ENCODE assay signal across 15 cellular contexts in genomic region chr5:68419101-68419636, GRCh38.
A peak's percentile ranks its signal among the peaks of the same experiment; 100 is the strongest.
DNase-seq lines count a peak whose midpoint lies in the region; ATAC-seq and TF ChIP-seq lines count a peak whose summit lies in the region.
"Had no signal": no experiment of that assay in that cellular context is flagged by ENCODE, and none has a peak within 500 bp of the region (broad histone marks: within the 10 kb centered on the region; RNA-seq: fewer than 3 reads in every experiment).

No MANE protein-coding gene starts in this region.

- DNase-seq in HFFc6 = no peak
- DNase-seq in chondrocyte (ENCODE audit: low spot score) = no peak
- DNase-seq in nephron progenitor cell = no peak
- DNase-seq in transverse colon = no peak
- no peak for DNase-seq in NCI-H1436 treated with DMSO at 0.1 percent for 48 hours (lab: John Stamatoyannopoulos, UW)
- DNase-seq in endodermal cell = no peak
- DNase-seq: activated B cell treated with CpG ODN at 0.5 μM for 24 hours; activated CD8-positive, alpha-beta memory T cell treated with anti-CD3 and anti-CD28 coated beads for 24 hours; CD4-positive, CD25-positive, alpha-beta regulatory T cell; DND-41; effector CD8-positive, alpha-beta T cell; midbrain; NK-92 treated with Interleukin-12 subunit alpha and Interleukin-12 subunit beta, amount 100 ng/mL, for 24 hours had no signal

- no peak for TF ChIP-seq POLR2A in transverse colon (IDR thresholded peaks at IDR 0.05)

- TF ChIP-seq CTCF in HFFc6 (IDR thresholded peaks at IDR 0.05) (no peak), chondrocyte (IDR thresholded peaks at IDR 0.05) (no peak), nephron progenitor cell (IDR thresholded peaks at IDR 0.05) (no peak), transverse colon (IDR thresholded peaks at IDR 0.05) (no peak), endodermal cell (conservative IDR thresholded peaks at IDR 0.05) (no peak)

- H3K36me3 ChIP-seq in transverse colon = no peaks in the 10 kb centered on the region
- H3K36me3 ChIP-seq in endodermal cell (ENCODE audit: control insufficient read depth, insufficient read depth, low read length) = no peaks in the 10 kb centered on the region

- H3K4me1 Mint-ChIP-seq in HFFc6 (ENCODE audit: low read depth) (peaks cover 79% of the 10 kb centered on the region), chondrocyte (ENCODE audit: low read depth) (peaks cover 46% of the 10 kb centered on the region), nephron progenitor cell (peaks cover 96% of the 10 kb centered on the region), endodermal cell (peaks cover 26% of the 10 kb centered on the region)

- in situ Hi-C loops in transverse colon (cut with MboI; ENCODE audit: low pct_ligation_motif_present in 1 of 4, low pct_unique_long_range_greater_than_20kb in 1 of 4, low sequenced_read_pairs in 3 of 4) = no loop called here

- no peak for ATAC-seq in HG03159 (IDR thresholded peaks at IDR 0.05; ENCODE audit: unreplicated experiment)

- no peaks in the 10 kb centered on the region for H3K27me3 ChIP-seq in transverse colon
- H3K27me3 ChIP-seq in endodermal cell (ENCODE audit: control insufficient read depth, insufficient read depth, low read length, poor library complexity, severe bottlenecking) = no peaks in the 10 kb centered on the region

- H3K9me3 ChIP-seq in transverse colon (no peaks in the 10 kb centered on the region), endodermal cell (ENCODE audit: control insufficient read depth, low read length) (no peaks in the 10 kb centered on the region)

- no peak for TF ChIP-seq EP300 in transverse colon (IDR thresholded peaks at IDR 0.05; ENCODE audit: low read depth)

- H3K4me1 ChIP-seq in transverse colon = peaks cover 7 to 49% (median 20%) of the 10 kb centered on the region in 4 donors
- peaks cover 16% of the 10 kb centered on the region for H3K4me1 ChIP-seq in endodermal cell (ENCODE audit: control insufficient read depth, insufficient read depth, low read length)

- no peak overlapping the region for H3K9ac ChIP-seq in endodermal cell (ENCODE audit: extremely low read depth, low read length, poor library complexity, severe bottlenecking)

- H3K9me3 Mint-ChIP-seq in HFFc6 (no peaks in the 10 kb centered on the region), chondrocyte (ENCODE audit: low read depth) (no peaks in the 10 kb centered on the region), nephron progenitor cell (peaks cover 3% of the 10 kb centered on the region), endodermal cell (no peaks in the 10 kb centered on the region)
- H3K9me3 Mint-ChIP-seq: activated B cell treated with CpG ODN at 0.5 μM for 24 hours; CD4-positive, CD25-positive, alpha-beta regulatory T cell; T-helper 1 cell treated with Interleukin-12 subunit alpha and Interleukin-12 subunit beta and Interleukin-4 antibody, amounts not matched to agents 30 μg/mL and 1 μg/mL, for 36 hours had no signal

- H3K27ac Mint-ChIP-seq in HFFc6 = peak overlapping the region; percentile 72
- H3K27ac Mint-ChIP-seq in chondrocyte (ENCODE audit: unreplicated experiment) = peak overlapping the region; percentile 86
- H3K27ac Mint-ChIP-seq in nephron progenitor cell = peak overlapping the region; percentile 76
- no peak overlapping the region for H3K27ac Mint-ChIP-seq in endodermal cell
- H3K27ac Mint-ChIP-seq: activated B cell treated with CpG ODN at 0.5 μM for 24 hours; CD4-positive, CD25-positive, alpha-beta regulatory T cell; T-helper 1 cell treated with Interleukin-12 subunit alpha and Interleukin-12 subunit beta and Interleukin-4 antibody, amounts not matched to agents 30 μg/mL and 1 μg/mL, for 36 hours had no signal

- WGBS in transverse colon (ENCODE audit: low coverage in 1 of 2), 2 donors = 69% methylated on average over 4 of the region's 4 CpGs
- WGBS in endodermal cell (ENCODE audit: insufficient coverage in 1 of 2, insufficient read length in 1 of 2), 2 experiments = 82 to 100% methylated on average over 1 to 4 of the region's 4 CpGs

- H3K36me3 Mint-ChIP-seq in HFFc6 (ENCODE audit: low read depth) (no peaks in the 10 kb centered on the region), chondrocyte (ENCODE audit: low read depth) (peaks cover 2% of the 10 kb centered on the region), nephron progenitor cell (ENCODE audit: low read depth) (peaks cover 9% of the 10 kb centered on the region), endodermal cell (ENCODE audit: low read depth) (no peaks in the 10 kb centered on the region)
- H3K36me3 Mint-ChIP-seq: CD4-positive, CD25-positive, alpha-beta regulatory T cell had no signal

- H3K27me3 Mint-ChIP-seq in HFFc6 (ENCODE audit: insufficient read depth) (peaks cover 2% of the 10 kb centered on the region; the same call in 1 of the 2 replicates), chondrocyte (ENCODE audit: low read depth) (no peaks in the 10 kb centered on the region), nephron progenitor cell (ENCODE audit: low read depth, poor library complexity) (no peaks in the 10 kb centered on the region), endodermal cell (ENCODE audit: insufficient read depth) (no peaks in the 10 kb centered on the region)
- H3K27me3 Mint-ChIP-seq: CD4-positive, CD25-positive, alpha-beta regulatory T cell had no signal

- peak overlapping the region; percentile 8; the same call in 1 of the 2 replicates for H3K4me3 Mint-ChIP-seq in HFFc6
- no peak overlapping the region for H3K4me3 Mint-ChIP-seq in chondrocyte (ENCODE audit: unreplicated experiment)
- H3K4me3 Mint-ChIP-seq in nephron progenitor cell = no peak overlapping the region
- no peak overlapping the region for H3K4me3 Mint-ChIP-seq in endodermal cell
- H3K4me3 Mint-ChIP-seq: activated B cell treated with CpG ODN at 0.5 μM for 24 hours; CD4-positive, CD25-positive, alpha-beta regulatory T cell; T-helper 1 cell treated with Interleukin-12 subunit alpha and Interleukin-12 subunit beta and Interleukin-4 antibody, amounts not matched to agents 30 μg/mL and 1 μg/mL, for 36 hours had no signal

- intact Hi-C loops in transverse colon (cut with DNase I; ENCODE audit: low total_unique reads) = no loop called here

- H3K4me3 ChIP-seq in transverse colon = no peak overlapping the region
- H3K4me3 ChIP-seq in endodermal cell (ENCODE audit: low read length) = no peak overlapping the region

- H3K27ac ChIP-seq in transverse colon (peak overlapping the region; percentile 57 to 79 (median 73)), endodermal cell (ENCODE audit: low read depth, low read length) (no peak overlapping the region)
